In genomic region chr14:94919896-94920295, GRCh38 we compare ENCODE assay signal across 31 cellular contexts.
"Had no signal": no experiment of that assay in that cellular context is flagged by ENCODE, and none has a peak within 500 bp of the region (broad histone marks: within the 10 kb centered on the region; RNA-seq: fewer than 3 reads in every experiment).

No MANE protein-coding gene starts in this region.

- H3K36me3 ChIP-seq: ascending aorta, esophagus squamous epithelium, gastroesophageal sphincter had no signal

- H3K36me3 Mint-ChIP-seq: activated CD4-positive, alpha-beta memory T cell treated with anti-CD3 and anti-CD28 coated beads for 36 hours; activated CD8-positive, alpha-beta memory T cell treated with anti-CD3 and anti-CD28 coated beads, Interleukin-2, amount 10 ng/mL, durations not matched to agents 7 days and 5 days; activated naive CD4-positive, alpha-beta T cell treated with anti-CD3 and anti-CD28 coated beads, Interleukin-2, amount 10 ng/mL, durations not matched to agents 7 days and 5 days; activated naive CD4-positive, alpha-beta T cell treated with anti-CD3 and anti-CD28 coated beads, Interleukin-2, amount 50 U/mL, for 72 hours; activated naive CD8-positive, alpha-beta T cell treated with anti-CD3 and anti-CD28 coated beads, Interleukin-2, amount 10 ng/mL, durations not matched to agents 7 days and 5 days; brain had no signal

- H3K27ac Mint-ChIP-seq: activated CD4-positive, alpha-beta memory T cell treated with anti-CD3 and anti-CD28 coated beads for 36 hours; activated CD4-positive, alpha-beta T cell treated with anti-CD3 and anti-CD28 coated beads for 36 hours; activated CD4-positive, alpha-beta T cell treated with anti-CD3 and anti-CD28 coated beads, Interleukin-2, amount 10 ng/mL, durations not matched to agents 24 days and 14 days; activated CD8-positive, alpha-beta memory T cell treated with anti-CD3 and anti-CD28 coated beads, Interleukin-2, amount 10 ng/mL, durations not matched to agents 7 days and 5 days; activated CD8-positive, alpha-beta T cell treated with anti-CD3 and anti-CD28 coated beads, Interleukin-2, amount 10 ng/mL, durations not matched to agents 7 days and 5 days; activated naive CD4-positive, alpha-beta T cell treated with anti-CD3 and anti-CD28 coated beads, Interleukin-2, amount 10 ng/mL, durations not matched to agents 7 days and 5 days; activated naive CD4-positive, alpha-beta T cell treated with anti-CD3 and anti-CD28 coated beads, Interleukin-2, amount 50 U/mL, for 72 hours; activated naive CD8-positive, alpha-beta T cell treated with anti-CD3 and anti-CD28 coated beads, Interleukin-2, amount 10 ng/mL, durations not matched to agents 7 days and 5 days; activated T-helper 1 cell treated with anti-CD3 and anti-CD28 coated beads, Interleukin-12 subunit alpha, Interleukin-12 subunit beta, Interleukin-2, Interleukin-4 antibody, amounts not matched to agents 30 ng/mL and 10 ng/mL and 1 ng/mL, durations not matched to agents 14 hours and 24 hours and 36 hours; brain; effector memory CD8-positive, alpha-beta T cell; T-helper 17 cell had no signal

- ATAC-seq: activated CD4-positive, alpha-beta T cell treated with anti-CD3 and anti-CD28 coated beads for 36 hours; activated CD8-positive, alpha-beta memory T cell treated with anti-CD3 and anti-CD28 coated beads, Interleukin-2, amount 10 ng/mL, durations not matched to agents 7 days and 5 days; activated CD8-positive, alpha-beta T cell treated with anti-CD3 and anti-CD28 coated beads, Interleukin-2, amount 10 ng/mL, durations not matched to agents 7 days and 5 days; activated naive CD4-positive, alpha-beta T cell treated with anti-CD3 and anti-CD28 coated beads, Interleukin-2, amount 50 U/mL, for 72 hours; effector memory CD8-positive, alpha-beta T cell; gastroesophageal sphincter; T-helper 17 cell had no signal

- H3K27me3 Mint-ChIP-seq: activated CD4-positive, alpha-beta memory T cell treated with anti-CD3 and anti-CD28 coated beads for 36 hours; activated CD4-positive, alpha-beta T cell treated with anti-CD3 and anti-CD28 coated beads, Interleukin-2, amount 10 ng/mL, durations not matched to agents 24 days and 14 days had no signal

- H3K27ac ChIP-seq: ascending aorta, epithelial cell of prostate, esophagus squamous epithelium, gastroesophageal sphincter had no signal

- H3K4me3 ChIP-seq: ascending aorta, esophagus squamous epithelium, gastroesophageal sphincter had no signal

- H3K9me3 Mint-ChIP-seq: activated CD4-positive, alpha-beta memory T cell treated with anti-CD3 and anti-CD28 coated beads for 36 hours; activated CD4-positive, alpha-beta T cell treated with anti-CD3 and anti-CD28 coated beads, Interleukin-2, amount 10 ng/mL, durations not matched to agents 24 days and 14 days; activated naive CD4-positive, alpha-beta T cell treated with anti-CD3 and anti-CD28 coated beads, Interleukin-2, amount 10 ng/mL, durations not matched to agents 7 days and 5 days; activated naive CD8-positive, alpha-beta T cell treated with anti-CD3 and anti-CD28 coated beads, Interleukin-2, amount 10 ng/mL, durations not matched to agents 7 days and 5 days; activated T-helper 1 cell treated with anti-CD3 and anti-CD28 coated beads, Interleukin-12 subunit alpha, Interleukin-12 subunit beta, Interleukin-2, Interleukin-4 antibody, amounts not matched to agents 30 ng/mL and 10 ng/mL and 1 ng/mL, durations not matched to agents 14 hours and 24 hours and 36 hours; central memory CD8-positive, alpha-beta T cell; effector memory CD8-positive, alpha-beta T cell had no signal

- H3K4me1 Mint-ChIP-seq: activated CD4-positive, alpha-beta T cell treated with anti-CD3 and anti-CD28 coated beads for 36 hours; activated CD4-positive, alpha-beta T cell treated with anti-CD3 and anti-CD28 coated beads, Interleukin-2, amount 10 ng/mL, durations not matched to agents 24 days and 14 days; activated CD8-positive, alpha-beta memory T cell treated with anti-CD3 and anti-CD28 coated beads, Interleukin-2, amount 10 ng/mL, durations not matched to agents 7 days and 5 days; activated naive CD4-positive, alpha-beta T cell treated with anti-CD3 and anti-CD28 coated beads, Interleukin-2, amount 10 ng/mL, durations not matched to agents 7 days and 5 days; activated naive CD8-positive, alpha-beta T cell treated with anti-CD3 and anti-CD28 coated beads, Interleukin-2, amount 10 ng/mL, durations not matched to agents 7 days and 5 days; brain; central memory CD8-positive, alpha-beta T cell had no signal

- H3K27me3 ChIP-seq: ascending aorta, gastroesophageal sphincter had no signal

- DNase-seq: activated CD4-positive, alpha-beta memory T cell treated with anti-CD3 and anti-CD28 coated beads for 36 hours; activated CD4-positive, alpha-beta T cell treated with anti-CD3 and anti-CD28 coated beads for 36 hours; activated CD4-positive, alpha-beta T cell treated with anti-CD3 and anti-CD28 coated beads, Interleukin-2, amount 10 ng/mL, durations not matched to agents 24 days and 14 days; activated CD4-positive, CD25-positive, alpha-beta regulatory T cell; activated CD4-positive, CD25-positive, alpha-beta regulatory T cell treated with anti-CD3 and anti-CD28 coated beads, Interleukin-2, amount 50 U/mL, for 72 hours; activated CD8-positive, alpha-beta memory T cell treated with anti-CD3 and anti-CD28 coated beads, Interleukin-2, amount 10 ng/mL, durations not matched to agents 7 days and 5 days; activated CD8-positive, alpha-beta memory T cell treated with anti-CD3 and anti-CD28 coated beads, Interleukin-2, amount 50 U/mL, for 4 hours; activated CD8-positive, alpha-beta T cell treated with anti-CD3 and anti-CD28 coated beads, Interleukin-2, amount 10 ng/mL, durations not matched to agents 7 days and 5 days; activated gamma-delta T cell; activated naive CD4-positive, alpha-beta T cell; activated naive CD4-positive, alpha-beta T cell treated with anti-CD3 and anti-CD28 coated beads, Interleukin-2, amount 10 ng/mL, durations not matched to agents 7 days and 5 days; activated naive CD8-positive, alpha-beta T cell treated with anti-CD3 and anti-CD28 coated beads, Interleukin-2, amount 10 ng/mL, durations not matched to agents 7 days and 5 days; activated T-cell treated with anti-CD3 and anti-CD28 coated beads, Interleukin-2, amount 50 U/mL, for 1 hour; activated T-cell treated with anti-CD3 and anti-CD28 coated beads, Interleukin-2, amount 50 U/mL, for 48 hours; cortex of kidney; dermis blood vessel endothelial cell; effector CD4-positive, alpha-beta T cell; effector memory CD8-positive, alpha-beta T cell; esophagus squamous epithelium; foreskin melanocyte; T-helper 1 cell; T-helper 17 cell had no signal

- H3K4me1 ChIP-seq: esophagus squamous epithelium, gastroesophageal sphincter had no signal

- H3K4me3 Mint-ChIP-seq: activated CD4-positive, alpha-beta memory T cell treated with anti-CD3 and anti-CD28 coated beads for 36 hours; activated CD4-positive, alpha-beta T cell treated with anti-CD3 and anti-CD28 coated beads for 36 hours; activated CD4-positive, alpha-beta T cell treated with anti-CD3 and anti-CD28 coated beads, Interleukin-2, amount 10 ng/mL, durations not matched to agents 24 days and 14 days; activated CD8-positive, alpha-beta memory T cell treated with anti-CD3 and anti-CD28 coated beads, Interleukin-2, amount 10 ng/mL, durations not matched to agents 7 days and 5 days; activated CD8-positive, alpha-beta T cell treated with anti-CD3 and anti-CD28 coated beads, Interleukin-2, amount 10 ng/mL, durations not matched to agents 7 days and 5 days; activated naive CD4-positive, alpha-beta T cell treated with anti-CD3 and anti-CD28 coated beads, Interleukin-2, amount 10 ng/mL, durations not matched to agents 7 days and 5 days; activated naive CD8-positive, alpha-beta T cell treated with anti-CD3 and anti-CD28 coated beads, Interleukin-2, amount 10 ng/mL, durations not matched to agents 7 days and 5 days; activated T-helper 1 cell treated with anti-CD3 and anti-CD28 coated beads, Interleukin-12 subunit alpha, Interleukin-12 subunit beta, Interleukin-2, Interleukin-4 antibody, amounts not matched to agents 30 ng/mL and 10 ng/mL and 1 ng/mL, durations not matched to agents 14 hours and 24 hours and 36 hours; brain; central memory CD8-positive, alpha-beta T cell; effector memory CD8-positive, alpha-beta T cell; T-helper 17 cell had no signal

- FAIRE-seq: bronchial epithelial cell, endothelial cell of umbilical vein had no signal

- H3K9me3 ChIP-seq: ascending aorta, esophagus squamous epithelium had no signal
